15 cellular contexts compared by ENCODE assay signal in genomic region chr19:45046355-45046754, GRCh38. TPM values are rescaled to one million over a fixed set of nuclear protein-coding genes. Genes with fewer than 3 reads are reported as not detected.
DNase-seq lines count a peak whose midpoint lies in the region; ATAC-seq, FAIRE-seq and TF ChIP-seq lines count a peak whose summit lies in the region.
"Had no signal": no experiment of that assay in that cellular context is flagged by ENCODE, and none has a peak within 500 bp of the region (broad histone marks: within the 10 kb centered on the region; RNA-seq: fewer than 3 reads in every experiment).

No MANE protein-coding gene starts in this region.

- H3K9me3 Mint-ChIP-seq in naive B cell = no peaks in the 10 kb centered on the region

- H3K4me3 ChIP-seq in BLaER1 treated with 17β-estradiol and CSF1 and Interleukin-3, amounts not matched to agents 10 nM and 100 nM = no peak overlapping the region
- H3K4me3 ChIP-seq in Karpas-422 (ENCODE audit: low read length) (peak overlapping the region; percentile 21; the same call in 1 of the 2 replicates), GM12878 (peak overlapping the region; percentile 48; the same call in 1 of the 2 replicates), left lung (no peak overlapping the region)
- H3K4me3 ChIP-seq: breast epithelium, gastroesophageal sphincter had no signal

- H3K9me2 ChIP-seq in Karpas-422 (replicated peaks; ENCODE audit: insufficient read depth, low read length) = no peaks in the 10 kb centered on the region

- SMC1A ChIA-PET in GM12878 (lab: Charles Lee; ENCODE audit: uncharacterized antibody, unreplicated experiment) = interaction anchor here (0.6 to 2.5 kb wide), 6 partner anchors 12 to 201 kb away, joined by 3 to 12 read pairs (median 4); no protein-coding TSS in a partner anchor

- H3K36me3 Mint-ChIP-seq in naive B cell = peaks cover 0 to 8% of the 10 kb centered on the region in 2 donors

- H3K36me3 ChIP-seq in BLaER1 treated with 17β-estradiol and CSF1 and Interleukin-3, amounts not matched to agents 10 nM and 100 nM = peaks cover 78 to 87% (median 83%) of the 10 kb centered on the region in 11 experiments
- peaks cover 16% of the 10 kb centered on the region for H3K36me3 ChIP-seq in Karpas-422 (ENCODE audit: insufficient read depth, low read length)
- peaks cover 12 to 35% of the 10 kb centered on the region in 2 experiments; a peak in 3 of 4 replicates for H3K36me3 ChIP-seq in GM12878 (ENCODE audit: control insufficient read depth in 2 of 2, insufficient read depth in 2 of 2, low read length in 1 of 2)
- H3K36me3 ChIP-seq in left lung = peaks cover 0 to 62% of the 10 kb centered on the region in 2 donors
- H3K36me3 ChIP-seq: breast epithelium had no signal

- no peak for TF ChIP-seq CTCF in GM12878 (IDR thresholded peaks at IDR 0.05 in 2 of 3, conservative IDR thresholded peaks at IDR 0.05 in 1 of 3; ENCODE audit: control insufficient read depth in 2 of 3, extremely low read depth in 1 of 3, insufficient read depth in 1 of 3, low read depth in 3 of 3, low read length in 3 of 3)
- TF ChIP-seq CTCF in left lung (IDR thresholded peaks at IDR 0.05) = no peak

- H3K27ac ChIP-seq in BLaER1 treated with 17β-estradiol and CSF1 and Interleukin-3, amounts not matched to agents 10 nM and 100 nM = peak overlapping the region in 10 of 11 experiments; percentile 22 to 79 (median 69); a peak in 19 of 22 replicates
- H3K27ac ChIP-seq in Karpas-422 (ENCODE audit: low read length) (peak overlapping the region; percentile 84), GM12878 (ENCODE audit: control insufficient read depth, insufficient read depth) (peak overlapping the region; percentile 67), left lung (peak overlapping the region in 1 of 2 donors; percentile 74)
- H3K27ac ChIP-seq: gastroesophageal sphincter had no signal

- 0 out of 3 replicates have a peak, but pooled peaks have one; percentile 7 for ATAC-seq in GM12878
- no peak for ATAC-seq in naive B cell (ENCODE audit: low read depth in 2 of 2)
- ATAC-seq in left lung = no peak
- ATAC-seq: gastroesophageal sphincter had no signal

- H3K4me1 ChIP-seq in BLaER1 treated with 17β-estradiol and CSF1 and Interleukin-3, amounts not matched to agents 10 nM and 100 nM = peaks cover 22 to 84% (median 50%) of the 10 kb centered on the region in 10 experiments
- peaks cover 39% of the 10 kb centered on the region for H3K4me1 ChIP-seq in Karpas-422 (ENCODE audit: low read length)
- H3K4me1 ChIP-seq in GM12878 (ENCODE audit: control insufficient read depth, insufficient read depth, low read length) = peaks cover 31% of the 10 kb centered on the region
- H3K4me1 ChIP-seq in left lung = peaks cover 0 to 61% of the 10 kb centered on the region in 2 donors

- CTCF ChIA-PET in GM12878 (lab: Yijun Ruan, JAX) = interaction anchor here (0.9 to 2.9 kb wide), 4 partner anchors 14 to 92 kb away, joined by 3 to 16 read pairs (median 7); no protein-coding TSS in a partner anchor

- no peak for TF ChIP-seq RAD21 in GM12878 (IDR thresholded peaks at IDR 0.05; ENCODE audit: insufficient read depth, low read depth, low read length)

- H3K27me3 Mint-ChIP-seq in naive B cell = no peaks in the 10 kb centered on the region

- POLR2A ChIA-PET in GM12878 (lab: Charles Lee) = interaction anchor here (1.3 to 1.7 kb wide), 2 partner anchors 13 to 29 kb away, joined by 3 to 4 read pairs; no protein-coding TSS in a partner anchor

- RAD21 ChIA-PET in GM12878 (lab: Charles Lee; ENCODE audit: unreplicated experiment) = interaction anchor here (1.2 to 1.7 kb wide), 5 partner anchors 13 to 57 kb away, joined by 3 to 12 read pairs (median 8); partner anchors contain the start of gene RELB

- FAIRE-seq in GM12878 (lab: Jason Lieb, UNC) = no peak

- H3K27me3 ChIP-seq in BLaER1 treated with 17β-estradiol and CSF1 and Interleukin-3, amounts not matched to agents 10 nM and 100 nM = no peaks in the 10 kb centered on the region
- H3K27me3 ChIP-seq in Karpas-422 (ENCODE audit: low read length) (no peaks in the 10 kb centered on the region), GM12878 (replicated peaks in 1 of 2; ENCODE audit: control insufficient read depth in 2 of 2, insufficient read depth in 2 of 2, low read length in 1 of 2) (no peaks in the 10 kb centered on the region), left lung (no peaks in the 10 kb centered on the region)
- H3K27me3 ChIP-seq: breast epithelium, gastroesophageal sphincter had no signal

- peak overlapping the region in 5 of 6 donors; percentile 43 to 88 (median 85) for H3K27ac Mint-ChIP-seq in naive B cell

- H3K4me1 Mint-ChIP-seq in naive B cell = peaks cover 51 to 74% (median 55%) of the 10 kb centered on the region in 3 donors

- peak overlapping the region in 7 of 8 donors; percentile 76 to 94 (median 91) for H3K4me3 Mint-ChIP-seq in naive B cell

- 97% methylated on average over 7 of the region's 7 CpGs for WGBS in GM12878 (ENCODE audit: insufficient coverage, insufficient replicate concordance, low lambda C conversion rate, missing lambda C conversion rate)

- DNase-seq in Karpas-422 (no peak), GM12878 (ENCODE audit: low read depth, low spot score) (no peak), naive B cell (no peak), hippocampal formation (lab: John Stamatoyannopoulos, UW) (no peak), 8988T (no peak), left lung (no peak)
- DNase-seq: activated CD4-positive, alpha-beta T cell treated with anti-CD3 and anti-CD28 coated beads for 4 hours; activated effector memory CD4-positive, alpha-beta T cell treated with Interleukin-2 at 50 U/mL for 16 hours; DMS79 treated with DMSO at 0.1 percent for 48 hours; NCI-H446 treated with DMSO at 0.1 percent for 48 hours; stimulated activated CD4-positive, alpha-beta T cell treated with anti-CD3 and anti-CD28 coated beads, Interleukin-12 subunit alpha, Interleukin-12 subunit beta, amount 100 ng/mL, for 4 hours had no signal

- H3K79me2 ChIP-seq in Karpas-422 (ENCODE audit: low read length) (peaks cover 89% of the 10 kb centered on the region), GM12878 (ENCODE audit: control insufficient read depth, insufficient read depth, low read length) (peaks cover 62% of the 10 kb centered on the region)

- H3K9ac ChIP-seq in BLaER1 treated with 17β-estradiol and CSF1 and Interleukin-3, amounts not matched to agents 10 nM and 100 nM = peak overlapping the region; percentile 32 to 64 (median 59); a peak in 21 of 22 replicates
- H3K9ac ChIP-seq in Karpas-422 (ENCODE audit: low read length) (peak overlapping the region; percentile 42), GM12878 (ENCODE audit: control insufficient read depth, insufficient read depth, low read length) (no peak overlapping the region)

- H4K20me1 ChIP-seq in BLaER1 treated with 17β-estradiol and CSF1 and Interleukin-3, amounts not matched to agents 10 nM and 100 nM = peaks cover 86 to 100% (median 99%) of the 10 kb centered on the region in 11 experiments
- H4K20me1 ChIP-seq in Karpas-422 (ENCODE audit: insufficient read depth, low read depth, low read length) = peaks cover 43% of the 10 kb centered on the region
- no peaks in the 10 kb centered on the region for H4K20me1 ChIP-seq in GM12878 (ENCODE audit: control insufficient read depth, insufficient read depth)

- TF ChIP-seq POLR2A in GM12878 (IDR thresholded peaks at IDR 0.05; ENCODE audit: low read depth, low read length) = no peak

- in situ Hi-C loops in GM12878 (cut with MboI) = no loop called here

- H2AFZ ChIP-seq in Karpas-422 (ENCODE audit: low read length) = no peak overlapping the region
- no peak overlapping the region for H2AFZ ChIP-seq in GM12878 (ENCODE audit: control insufficient read depth, low read depth, low read length)

- peak overlapping the region; percentile 52 to 89 (median 75) for H3K4me2 ChIP-seq in BLaER1 treated with 17β-estradiol and CSF1 and Interleukin-3, amounts not matched to agents 10 nM and 100 nM
- H3K4me2 ChIP-seq in Karpas-422 (ENCODE audit: low read depth, low read length, poor library complexity, severe bottlenecking) (peak overlapping the region; percentile 53), GM12878 (ENCODE audit: control insufficient read depth, insufficient read depth) (peak overlapping the region; percentile 86)

- no peak for TF ChIP-seq EP300 in GM12878 (IDR thresholded peaks at IDR 0.05; ENCODE audit: borderline replicate concordance in 1 of 2, control insufficient read depth in 1 of 2, low read depth in 2 of 2, low read length in 2 of 2)

- no peaks in the 10 kb centered on the region for H3K9me3 ChIP-seq in BLaER1 treated with 17β-estradiol and CSF1 and Interleukin-3, amounts not matched to agents 10 nM and 100 nM (replicated peaks in 1 of 11)
- no peaks in the 10 kb centered on the region for H3K9me3 ChIP-seq in Karpas-422 (ENCODE audit: low read length)
- H3K9me3 ChIP-seq in GM12878 (replicated peaks; ENCODE audit: control insufficient read depth, insufficient read depth, low read length) = no peaks in the 10 kb centered on the region
- no peaks in the 10 kb centered on the region for H3K9me3 ChIP-seq in left lung
- H3K9me3 ChIP-seq: breast epithelium, gastroesophageal sphincter had no signal

- intact Hi-C loops in GM12878 (cut with micrococcal nuclease; ENCODE audit: unreplicated experiment) (no loop called here), left lung (cut with DNase I) (no loop called here)

- BruUV-seq in GM12878 (replicated peaks; lab: Mats Ljungman, UMichigan) = no TSS peak

RNA-seq across cellular contexts. Expression of gene CLASRP, which starts 7.5 kb away (rescaled TPM):
- 22.7 and 41.9 TPM in 2 replicates for total RNA-seq in Karpas-422 (2014; rRNA removed; shearing (Covaris generic); ENCODE audit: low replicate concordance)
- 116 and 141 TPM in 2 replicates for total RNA-seq in GM12878 (2013; cell fraction: nucleolus; rRNA removed)
- total RNA-seq in GM12878 (2014; rRNA removed) = 28.5 and 28.9 TPM in 2 replicates
- 31.9 and 33.6 TPM in 2 replicates for total RNA-seq in GM12878 (2014; rRNA removed; fragmentation: Illumina TruSeq; extraction: Trizol)
- total RNA-seq in GM12878 (2021) = 66.7 and 75.8 TPM in 2 replicates
- 32.0 TPM for polyA plus RNA-seq in GM12878 (2011; ENCODE audit: low read depth)
- 24.6 and 40.4 TPM in 2 replicates for polyA plus RNA-seq in GM12878 (2011; rRNA removed)
- polyA plus RNA-seq in GM12878 (2011; cell fraction: cytosol; rRNA removed) = 19.2 and 19.5 TPM in 2 replicates
- polyA plus RNA-seq in GM12878 (2011; cell fraction: nucleus; rRNA removed) = 208 and 258 TPM in 2 replicates
- polyA plus RNA-seq in GM12878 (2012) = 58.3 and 93.7 TPM in 2 replicates
- 20.2 and 37.2 TPM in 2 replicates for polyA plus RNA-seq in GM12878 (2014; fragmentation: Illumina TruSeq; extraction: Trizol)
- 1 to 10 TPM in 1 of 2 experiments, under 1 TPM in 1; 0.68 to 2.3 TPM for polyA plus RNA-seq in GM12878 (2014; fragmentation: Nextera tagmentation; extraction: Ambion mirVana)
- polyA plus RNA-seq in GM12878 (2014; rRNA removed) = 62.5 and 80.2 TPM in 2 replicates
- polyA plus RNA-seq in GM12878 (2016; fragmentation: Nextera tagmentation; extraction: Ambion mirVana) = 10 to 100 TPM; 18.5 to 23.6 TPM
- 23.8 and 26.4 TPM in 2 replicates for polyA minus RNA-seq in GM12878 (2011; rRNA and poly(A)+ RNA removed)
- 7.9 and 9.6 TPM in 2 replicates for polyA minus RNA-seq in GM12878 (2011; cell fraction: cytosol; rRNA and poly(A)+ RNA removed)
- polyA minus RNA-seq in GM12878 (2011; cell fraction: nucleus; rRNA and poly(A)+ RNA removed) = 20.9 and 53.9 TPM in 2 replicates
- polyA plus RNA-seq in naive B cell (ENCODE audit: low read depth in 6 of 6) = 10 to 100 TPM in 2 of 6 donors, 1 to 10 TPM in 4; 6.5 to 30.2 (median 9.7) TPM
- 10 to 100 TPM; 62.9 to 77.5 TPM for total RNA-seq in left lung

RNA-seq across cellular contexts. Expression of gene ZNF296, which starts 29.9 kb away (rescaled TPM):
- 3.9 and 4.7 TPM in 2 replicates for total RNA-seq in Karpas-422 (2014; rRNA removed; shearing (Covaris generic); ENCODE audit: low replicate concordance)
- 5.5 and 7.7 TPM in 2 replicates for total RNA-seq in GM12878 (2013; cell fraction: nucleolus; rRNA removed)
- 2.0 and 3.5 TPM in 2 replicates for total RNA-seq in GM12878 (2014; rRNA removed)
- total RNA-seq in GM12878 (2014; rRNA removed; fragmentation: Illumina TruSeq; extraction: Trizol) = 0.83 and 0.98 TPM in 2 replicates
- total RNA-seq in GM12878 (2021) = 21.3 and 23.5 TPM in 2 replicates
- polyA plus RNA-seq in GM12878 (2011; ENCODE audit: low read depth) = 3.8 TPM
- 0.24 and 0.92 TPM in 2 replicates for polyA plus RNA-seq in GM12878 (2011; rRNA removed)
- 2.8 and 2.9 TPM in 2 replicates for polyA plus RNA-seq in GM12878 (2011; cell fraction: cytosol; rRNA removed)
- 8.0 and 12.0 TPM in 2 replicates for polyA plus RNA-seq in GM12878 (2011; cell fraction: nucleus; rRNA removed)
- 12.1 and 14.3 TPM in 2 replicates for polyA plus RNA-seq in GM12878 (2012)
- polyA plus RNA-seq in GM12878 (2014; fragmentation: Illumina TruSeq; extraction: Trizol) = 0.53 TPM in 1 of 2 replicates, not detected in the other
- polyA plus RNA-seq in GM12878 (2014; fragmentation: Nextera tagmentation; extraction: Ambion mirVana) = under 1 TPM in 1 of 2 experiments, not detected in 1; 0.44 TPM
- polyA plus RNA-seq in GM12878 (2014; rRNA removed) = 7.5 and 11.8 TPM in 2 replicates
- polyA plus RNA-seq in GM12878 (2016; fragmentation: Nextera tagmentation; extraction: Ambion mirVana) = 10 to 100 TPM; 21.9 to 23.6 TPM
- 0.66 and 4.7 TPM in 2 replicates for polyA minus RNA-seq in GM12878 (2011; rRNA and poly(A)+ RNA removed)
- 7.4 and 9.8 TPM in 2 replicates for polyA minus RNA-seq in GM12878 (2011; cell fraction: cytosol; rRNA and poly(A)+ RNA removed)
- 3.3 and 9.2 TPM in 2 replicates for polyA minus RNA-seq in GM12878 (2011; cell fraction: nucleus; rRNA and poly(A)+ RNA removed)
- polyA plus RNA-seq in naive B cell (ENCODE audit: low read depth in 6 of 6) = 10 to 100 TPM in 5 of 6 donors, 1 to 10 TPM in 1; 7.2 to 35.9 (median 13.7) TPM
- 1 to 10 TPM; 1.4 to 2.0 TPM for total RNA-seq in left lung
- total RNA-seq: LHCN-M2 had no signal

RNA-seq across cellular contexts. Expression of gene GEMIN7, which starts 32.7 kb away (rescaled TPM):
- total RNA-seq in Karpas-422 (2014; rRNA removed; shearing (Covaris generic); ENCODE audit: low replicate concordance) = 85.2 and 91.1 TPM in 2 replicates
- total RNA-seq in GM12878 (2013; cell fraction: nucleolus; rRNA removed) = 29.8 and 32.3 TPM in 2 replicates
- total RNA-seq in GM12878 (2014; rRNA removed) (36.9 and 44.8 TPM in 2 replicates), GM12878 (2014; rRNA removed; fragmentation: Illumina TruSeq; extraction: Trizol) (25.2 and 26.5 TPM in 2 replicates), GM12878 (2021) (42.4 and 45.0 TPM in 2 replicates), left lung (10 to 100 TPM; 20.9 to 24.0 TPM)
- 50.7 TPM for polyA plus RNA-seq in GM12878 (2011; ENCODE audit: low read depth)
- polyA plus RNA-seq in GM12878 (2011; rRNA removed) (27.5 and 43.3 TPM in 2 replicates), GM12878 (2014; fragmentation: Illumina TruSeq; extraction: Trizol) (11.7 and 21.1 TPM in 2 replicates), GM12878 (2014; fragmentation: Nextera tagmentation; extraction: Ambion mirVana) (10 to 100 TPM; 51.6 to 55.3 TPM), GM12878 (2014; rRNA removed) (43.9 and 48.5 TPM in 2 replicates), GM12878 (2016; fragmentation: Nextera tagmentation; extraction: Ambion mirVana) (10 to 100 TPM; 75.5 to 76.7 TPM), naive B cell (ENCODE audit: low read depth in 6 of 6) (100 to 1,000 TPM in 4 of 6 donors, 10 to 100 TPM in 2; 86.8 to 138 (median 102) TPM)
- polyA plus RNA-seq in GM12878 (2011; cell fraction: cytosol; rRNA removed) = 75.3 and 80.0 TPM in 2 replicates
- 104 and 138 TPM in 2 replicates for polyA plus RNA-seq in GM12878 (2011; cell fraction: nucleus; rRNA removed)
- 42.3 and 52.6 TPM in 2 replicates for polyA plus RNA-seq in GM12878 (2012)
- 12.9 and 37.6 TPM in 2 replicates for polyA minus RNA-seq in GM12878 (2011; rRNA and poly(A)+ RNA removed)
- 13.3 and 22.1 TPM in 2 replicates for polyA minus RNA-seq in GM12878 (2011; cell fraction: cytosol; rRNA and poly(A)+ RNA removed)
- 12.8 and 21.5 TPM in 2 replicates for polyA minus RNA-seq in GM12878 (2011; cell fraction: nucleus; rRNA and poly(A)+ RNA removed)

RNA-seq across cellular contexts. Expression of gene RELB, which starts 45.1 kb away (rescaled TPM):
- total RNA-seq in Karpas-422 (2014; rRNA removed; shearing (Covaris generic); ENCODE audit: low replicate concordance) = 0.63 and 1.3 TPM in 2 replicates
- total RNA-seq in GM12878 (2013; cell fraction: nucleolus; rRNA removed) = 26.2 and 27.0 TPM in 2 replicates
- total RNA-seq in GM12878 (2014; rRNA removed) = 14.6 and 22.8 TPM in 2 replicates
- 8.4 and 9.1 TPM in 2 replicates for total RNA-seq in GM12878 (2014; rRNA removed; fragmentation: Illumina TruSeq; extraction: Trizol)
- total RNA-seq in GM12878 (2021) = 43.4 and 43.8 TPM in 2 replicates
- 7.3 TPM for polyA plus RNA-seq in GM12878 (2011; ENCODE audit: low read depth)
- 9.9 and 20.6 TPM in 2 replicates for polyA plus RNA-seq in GM12878 (2011; rRNA removed)
- 34.4 and 43.0 TPM in 2 replicates for polyA plus RNA-seq in GM12878 (2011; cell fraction: cytosol; rRNA removed)
- polyA plus RNA-seq in GM12878 (2011; cell fraction: nucleus; rRNA removed) = 42.0 and 52.3 TPM in 2 replicates
- polyA plus RNA-seq in GM12878 (2012) = 27.3 and 32.8 TPM in 2 replicates
- polyA plus RNA-seq in GM12878 (2014; fragmentation: Illumina TruSeq; extraction: Trizol) = 3.6 and 5.6 TPM in 2 replicates
- 1 to 10 TPM in 1 of 2 experiments, under 1 TPM in 1; 0.66 to 3.2 TPM for polyA plus RNA-seq in GM12878 (2014; fragmentation: Nextera tagmentation; extraction: Ambion mirVana)
- polyA plus RNA-seq in GM12878 (2014; rRNA removed) = 27.9 and 38.9 TPM in 2 replicates
- polyA plus RNA-seq in GM12878 (2016; fragmentation: Nextera tagmentation; extraction: Ambion mirVana) = 10 to 100 TPM; 11.1 to 14.5 TPM
- 27.9 and 45.2 TPM in 2 replicates for polyA minus RNA-seq in GM12878 (2011; rRNA and poly(A)+ RNA removed)
- polyA minus RNA-seq in GM12878 (2011; cell fraction: cytosol; rRNA and poly(A)+ RNA removed) = 30.0 and 34.2 TPM in 2 replicates
- polyA minus RNA-seq in GM12878 (2011; cell fraction: nucleus; rRNA and poly(A)+ RNA removed) = 9.7 and 20.9 TPM in 2 replicates
- 10 to 100 TPM; 29.8 to 72.6 (median 64.7) TPM for polyA plus RNA-seq in naive B cell (ENCODE audit: low read depth in 6 of 6)
- total RNA-seq in left lung = 10 to 100 TPM; 13.2 to 18.7 TPM

RNA-seq across cellular contexts. Expression of gene PPP1R37, which starts 46.6 kb away (rescaled TPM):
- 8.0 and 21.0 TPM in 2 replicates for total RNA-seq in Karpas-422 (2014; rRNA removed; shearing (Covaris generic); ENCODE audit: low replicate concordance)
- total RNA-seq in GM12878 (2013; cell fraction: nucleolus; rRNA removed) = 40.0 and 40.4 TPM in 2 replicates
- 18.3 and 21.3 TPM in 2 replicates for total RNA-seq in GM12878 (2014; rRNA removed)
- total RNA-seq in GM12878 (2014; rRNA removed; fragmentation: Illumina TruSeq; extraction: Trizol) = 4.0 and 5.1 TPM in 2 replicates
- total RNA-seq in GM12878 (2021) = 15.8 and 20.9 TPM in 2 replicates
- 2.2 TPM for polyA plus RNA-seq in GM12878 (2011; ENCODE audit: low read depth)
- 5.5 and 9.5 TPM in 2 replicates for polyA plus RNA-seq in GM12878 (2011; rRNA removed)
- polyA plus RNA-seq in GM12878 (2011; cell fraction: cytosol; rRNA removed) = 10.6 and 16.8 TPM in 2 replicates
- polyA plus RNA-seq in GM12878 (2011; cell fraction: nucleus; rRNA removed) = 80.7 and 84.7 TPM in 2 replicates
- polyA plus RNA-seq in GM12878 (2012) = 9.0 and 17.0 TPM in 2 replicates
- 0.63 and 1.9 TPM in 2 replicates for polyA plus RNA-seq in GM12878 (2014; fragmentation: Illumina TruSeq; extraction: Trizol)
- under 1 TPM in 1 of 2 experiments, not detected in 1; 0.09 TPM for polyA plus RNA-seq in GM12878 (2014; fragmentation: Nextera tagmentation; extraction: Ambion mirVana)
- 17.5 and 20.7 TPM in 2 replicates for polyA plus RNA-seq in GM12878 (2014; rRNA removed)
- 1 to 10 TPM; 2.2 to 4.1 TPM for polyA plus RNA-seq in GM12878 (2016; fragmentation: Nextera tagmentation; extraction: Ambion mirVana)
- polyA minus RNA-seq in GM12878 (2011; rRNA and poly(A)+ RNA removed) = 5.9 and 11.1 TPM in 2 replicates
- polyA minus RNA-seq in GM12878 (2011; cell fraction: cytosol; rRNA and poly(A)+ RNA removed) = 4.5 and 8.8 TPM in 2 replicates
- polyA minus RNA-seq in GM12878 (2011; cell fraction: nucleus; rRNA and poly(A)+ RNA removed) = 12.8 and 20.3 TPM in 2 replicates
- 1 to 10 TPM in 1 of 6 donors, under 1 TPM in 4, not detected in 1; 0.20 to 1.4 (median 0.32) TPM for polyA plus RNA-seq in naive B cell (ENCODE audit: low read depth in 6 of 6)
- total RNA-seq in left lung = 10 to 100 TPM; 26.8 to 29.8 TPM

Comparison
In these comparisons a context has a peak if more than half of its experiments do, and no peak if none do; other contexts are left out.
1. H3K4me3 ChIP-seq: peak in Karpas-422 (single experiment) and GM12878 (single experiment); none in BLaER1 treated with 17β-estradiol and CSF1 and Interleukin-3, amounts not matched to agents 10 nM and 100 nM (0 of 10) and left lung (0 of 2).
2. Peak in every context shown above with its lines, with median percentiles within 50 percentile points of each other: H3K4me2 ChIP-seq.